12 cellular contexts compared by ENCODE assay signal in the genomic region with DNA sequence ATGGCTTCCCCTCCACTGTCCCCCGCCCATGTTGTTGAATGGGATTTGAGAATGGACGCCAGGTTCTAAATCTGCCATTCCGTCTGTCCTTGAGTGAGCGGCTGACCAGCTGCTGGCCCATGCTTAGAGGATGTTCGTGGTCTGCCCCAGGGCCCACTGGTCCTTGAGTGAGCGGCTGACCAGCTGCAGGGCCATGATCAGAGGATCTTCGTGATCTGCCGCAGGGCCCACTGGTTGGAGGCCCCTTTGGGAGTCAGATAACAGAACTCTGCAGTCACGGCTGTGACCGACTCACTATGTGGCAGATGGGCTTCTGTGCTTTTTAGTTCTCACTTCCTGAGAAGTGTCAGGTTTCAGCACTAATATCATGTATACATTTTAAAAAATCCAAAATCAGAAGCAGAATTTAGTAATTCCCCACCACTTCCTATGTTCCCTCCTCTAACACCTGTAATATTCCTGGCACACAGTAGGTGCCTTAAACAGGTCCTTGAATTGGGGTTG. TPM values are rescaled to one million over a fixed set of nuclear protein-coding genes. Genes with fewer than 3 reads are reported as not detected.
A peak's percentile ranks its signal among the peaks of the same experiment; 100 is the strongest.
DNase-seq lines count a peak whose midpoint lies in the region; ATAC-seq and TF ChIP-seq lines count a peak whose summit lies in the region.
"Had no signal": no experiment of that assay in that cellular context is flagged by ENCODE, and none has a peak within 500 bp of the region (broad histone marks: within the 10 kb centered on the region; RNA-seq: fewer than 3 reads in every experiment).

No MANE protein-coding gene starts in this region.

- H3K9me3 ChIP-seq in Loucy (ENCODE audit: insufficient read depth, low read depth, low read length) (no peaks in the 10 kb centered on the region), upper lobe of left lung (no peaks in the 10 kb centered on the region)
- H3K9me3 ChIP-seq: ascending aorta had no signal

- TF ChIP-seq EP300 in upper lobe of left lung (IDR thresholded peaks at IDR 0.05): no peak

- no peak for TF ChIP-seq CTCF in Loucy (conservative IDR thresholded peaks at IDR 0.05; ENCODE audit: low read length)
- no peak for TF ChIP-seq CTCF in upper lobe of left lung (IDR thresholded peaks at IDR 0.05)

- H3K79me2 ChIP-seq in ACC112 (ENCODE audit: control insufficient read depth, insufficient read depth, low read length, unreplicated experiment): peaks cover 27% of the 10 kb centered on the region
- peaks cover 94% of the 10 kb centered on the region for H3K79me2 ChIP-seq in Loucy (ENCODE audit: insufficient read depth, low read length)

- H3K27ac ChIP-seq in ACC112 (ENCODE audit: low read depth, low read length) (peak overlapping the region; percentile 74), angular gyrus (ENCODE audit: low read depth, low read length) (peak overlapping the region; percentile 35), upper lobe of left lung (peak overlapping the region in 2 of 4 donors; percentile 9 to 20)
- H3K27ac ChIP-seq: skin epidermis had no signal

- H3F3A ChIP-seq in Loucy (ENCODE audit: low read depth): no peaks in the 10 kb centered on the region

- H3K9ac ChIP-seq in Loucy (ENCODE audit: low read depth, low read length, poor library complexity, severe bottlenecking): no peak overlapping the region

- TF ChIP-seq POLR2A in upper lobe of left lung (IDR thresholded peaks at IDR 0.05): no peak

- H4K20me1 ChIP-seq in Loucy (ENCODE audit: insufficient read depth, low read length, poor library complexity, severe bottlenecking): no peaks in the 10 kb centered on the region

- no peak for ATAC-seq in upper lobe of left lung (ENCODE audit: low FRiP score in 2 of 2)

- H3K4me2 ChIP-seq in Loucy (ENCODE audit: low read depth, low read length, poor library complexity, severe bottlenecking): peak overlapping the region; percentile 39

- no peaks in the 10 kb centered on the region for H3K36me3 ChIP-seq in ACC112 (ENCODE audit: insufficient read depth, low read length)
- H3K36me3 ChIP-seq in Loucy (ENCODE audit: insufficient read depth, low read length): no peaks in the 10 kb centered on the region
- H3K36me3 ChIP-seq in upper lobe of left lung: no peaks in the 10 kb centered on the region

- H3K9me2 ChIP-seq in Loucy (replicated peaks; ENCODE audit: low read depth, low read length): no peaks in the 10 kb centered on the region

- peak; percentile 81 for DNase-seq in iris pigment epithelial cell (ENCODE audit: low read depth)
- DNase-seq in occipital lobe (lab: John Stamatoyannopoulos, UW): no peak
- no peak for DNase-seq in hypothalamus (lab: John Stamatoyannopoulos, UW)
- no peak for DNase-seq in upper lobe of left lung
- DNase-seq in islet precursor cell: no peak
- DNase-seq: NCI-H2029 treated with DMSO at 0.1 percent for 48 hours, SIG-M5 had no signal

- no peaks in the 10 kb centered on the region for H3K27me3 ChIP-seq in ACC112 (ENCODE audit: insufficient read depth, low read length)
- H3K27me3 ChIP-seq in Loucy (ENCODE audit: insufficient read depth, low read length, poor library complexity, severe bottlenecking): no peaks in the 10 kb centered on the region
- H3K27me3 ChIP-seq in upper lobe of left lung: no peaks in the 10 kb centered on the region
- H3K27me3 ChIP-seq: ascending aorta had no signal

- H3K4me3 ChIP-seq in ACC112 (ENCODE audit: low read depth, low read length): no peak overlapping the region
- H3K4me3 ChIP-seq in Loucy (ENCODE audit: low read length, poor library complexity, severe bottlenecking): no peak overlapping the region
- no peak overlapping the region for H3K4me3 ChIP-seq in upper lobe of left lung
- H3K4me3 ChIP-seq: ascending aorta, skin epidermis had no signal

- WGBS in upper lobe of left lung, 2 donors: 81 to 94% methylated on average over 10 of the region's 10 CpGs

- H3K4me1 ChIP-seq in ACC112 (ENCODE audit: control insufficient read depth, insufficient read depth, low read length, unreplicated experiment): peaks cover 37% of the 10 kb centered on the region
- H3K4me1 ChIP-seq in Loucy (ENCODE audit: insufficient read depth, low read length, poor library complexity, severe bottlenecking): peaks cover 29% of the 10 kb centered on the region
- H3K4me1 ChIP-seq in upper lobe of left lung: peaks cover 4 to 22% (median 8%) of the 10 kb centered on the region in 4 donors

- H2AFZ ChIP-seq in ACC112 (ENCODE audit: low read length, unreplicated experiment): no peak overlapping the region
- H2AFZ ChIP-seq in Loucy (ENCODE audit: low read length): no peak overlapping the region

RNA-seq across cellular contexts. Expression of gene MICAL3, which starts 54.1 kb away (rescaled TPM):
- total RNA-seq in occipital lobe: 40.9 TPM
- 10 to 100 TPM in 5 of 6 donors, 1 to 10 TPM in 1; 6.4 to 39.8 (median 23.4) TPM for total RNA-seq in upper lobe of left lung
